In genomic region chr10:2791774-2792443, GRCh38 we compare ENCODE assay signal across 9 cellular contexts.
A peak's percentile ranks its signal among the peaks of the same experiment; 100 is the strongest.
DNase-seq lines count a peak whose midpoint lies in the region; ATAC-seq lines count a peak whose summit lies in the region.
"Had no signal": no experiment of that assay in that cellular context is flagged by ENCODE, and none has a peak within 500 bp of the region (broad histone marks: within the 10 kb centered on the region; RNA-seq: fewer than 3 reads in every experiment).

No MANE protein-coding gene starts in this region.

- H3K4me3 Mint-ChIP-seq in activated T-helper 2 cell treated with anti-CD3 and anti-CD28 coated beads, Interferon-gamma antibody, Interleukin-2, Interleukin-4, amounts not matched to agents 10 μg/mL and 5 μg/mL and 100 μg/mL, durations not matched to agents 14 hours and 24 hours and 36 hours (ENCODE audit: low read depth), result no peak overlapping the region
- H3K4me3 Mint-ChIP-seq: WTC11 had no signal

- intact Hi-C loops in activated T-helper 2 cell treated with anti-CD3 and anti-CD28 coated beads, Interferon-gamma antibody, Interleukin-2, Interleukin-4, amounts not matched to agents 10 μg/mL and 5 μg/mL and 100 μg/mL, durations not matched to agents 14 hours and 24 hours and 36 hours (cut with micrococcal nuclease), result loop anchor here (5.0 to 10.0 kb wide), 3 partner anchors 35 to 155 kb away; no protein-coding TSS in a partner anchor

- H3K36me3 Mint-ChIP-seq in activated T-helper 2 cell treated with anti-CD3 and anti-CD28 coated beads, Interferon-gamma antibody, Interleukin-2, Interleukin-4, amounts not matched to agents 10 μg/mL and 5 μg/mL and 100 μg/mL, durations not matched to agents 14 hours and 24 hours and 36 hours (ENCODE audit: low read depth), result peaks cover 3% of the 10 kb centered on the region

- ATAC-seq in GM18520 (IDR thresholded peaks at IDR 0.05; ENCODE audit: unreplicated experiment), result peak; percentile 80
- peak; percentile 93 for ATAC-seq in GM19452 (IDR thresholded peaks at IDR 0.05; ENCODE audit: unreplicated experiment)
- ATAC-seq in HG03097 (IDR thresholded peaks at IDR 0.05; ENCODE audit: low FRiP score, unreplicated experiment), result peak; percentile 91
- ATAC-seq: WTC11 had no signal

- peak overlapping the region; percentile 33 for H3K27ac Mint-ChIP-seq in activated T-helper 2 cell treated with anti-CD3 and anti-CD28 coated beads, Interferon-gamma antibody, Interleukin-2, Interleukin-4, amounts not matched to agents 10 μg/mL and 5 μg/mL and 100 μg/mL, durations not matched to agents 14 hours and 24 hours and 36 hours
- H3K27ac Mint-ChIP-seq: WTC11 had no signal

- peaks cover 15% of the 10 kb centered on the region for H3K27me3 Mint-ChIP-seq in activated T-helper 2 cell treated with anti-CD3 and anti-CD28 coated beads, Interferon-gamma antibody, Interleukin-2, Interleukin-4, amounts not matched to agents 10 μg/mL and 5 μg/mL and 100 μg/mL, durations not matched to agents 14 hours and 24 hours and 36 hours (ENCODE audit: low read depth)

- H3K4me1 Mint-ChIP-seq in activated T-helper 2 cell treated with anti-CD3 and anti-CD28 coated beads, Interferon-gamma antibody, Interleukin-2, Interleukin-4, amounts not matched to agents 10 μg/mL and 5 μg/mL and 100 μg/mL, durations not matched to agents 14 hours and 24 hours and 36 hours (ENCODE audit: low read depth), result peaks cover 27% of the 10 kb centered on the region

- H3K9me3 Mint-ChIP-seq in activated T-helper 2 cell treated with anti-CD3 and anti-CD28 coated beads, Interferon-gamma antibody, Interleukin-2, Interleukin-4, amounts not matched to agents 10 μg/mL and 5 μg/mL and 100 μg/mL, durations not matched to agents 14 hours and 24 hours and 36 hours, result peaks cover 24% of the 10 kb centered on the region

- DNase-seq in activated T-helper 2 cell treated with anti-CD3 and anti-CD28 coated beads, Interferon-gamma antibody, Interleukin-2, Interleukin-4, amounts not matched to agents 10 μg/mL and 5 μg/mL and 100 μg/mL, durations not matched to agents 14 hours and 24 hours and 36 hours (ENCODE audit: low spot score), result peak; percentile 22
- DNase-seq in HPDE6-E6E7 (ENCODE audit: extremely low spot score) (no peak), GDM1 (lab: John Stamatoyannopoulos, UW) (no peak)
- DNase-seq in activated effector memory CD4-positive, alpha-beta T cell treated with anti-CD3 and anti-CD28 coated beads, Interleukin-2, amount 50 U/mL, for 16 hours, result no peak
- DNase-seq: NCI-H510A treated with DMSO at 0.1 percent for 48 hours had no signal
